Comparison of ENCODE assay signal across 1 cellular context in the genomic region with DNA sequence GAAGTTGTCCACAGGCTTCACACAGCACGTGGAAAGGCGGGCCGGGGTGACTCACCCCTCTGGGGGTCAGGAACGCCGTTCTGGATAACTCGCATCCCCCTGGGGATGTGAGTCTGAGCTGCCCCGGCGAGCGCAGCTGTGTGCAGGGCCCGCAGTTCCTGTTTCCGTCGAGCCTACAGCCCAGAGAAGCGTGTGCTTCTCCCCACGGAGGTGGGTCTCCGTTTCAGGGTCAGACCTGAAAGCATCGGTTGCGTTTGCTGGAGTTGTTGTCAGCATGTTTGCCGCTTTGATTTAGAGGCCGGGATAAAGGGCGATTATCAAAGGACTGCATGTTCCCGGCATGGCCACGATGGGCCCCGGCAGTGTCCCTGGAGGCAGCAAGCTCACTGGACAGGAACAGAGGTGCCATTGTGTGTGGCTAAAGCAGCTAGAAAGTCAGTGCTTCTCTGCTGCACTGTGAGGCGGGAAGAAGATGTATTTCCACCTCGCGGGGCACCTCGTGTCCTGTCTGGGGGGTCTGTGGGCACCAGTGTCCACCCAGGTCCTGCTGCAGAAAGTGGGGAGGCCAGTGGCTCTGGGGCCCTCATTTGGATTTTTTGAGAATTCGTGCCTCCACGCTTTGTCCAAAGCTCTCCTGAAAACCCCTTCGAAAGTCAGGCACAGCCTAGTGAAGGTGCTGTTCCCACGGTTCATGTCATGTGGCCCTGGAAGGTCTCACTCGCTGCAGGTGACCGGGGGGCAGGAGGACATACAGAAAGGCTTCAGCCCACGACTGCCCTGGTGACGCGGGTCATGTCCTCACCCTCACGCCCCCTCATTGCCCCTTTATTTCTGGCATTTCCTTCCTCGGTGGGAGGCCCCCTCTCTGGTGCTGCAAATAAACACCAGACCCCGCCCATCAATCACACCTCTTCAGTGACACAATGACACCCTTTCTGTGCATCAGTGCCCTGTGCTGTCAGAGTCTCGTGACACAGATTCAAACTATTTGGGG.
A peak's percentile ranks its signal among the peaks of the same experiment; 100 is the strongest.
TF ChIP-seq lines count a peak whose summit lies in the region.

No MANE protein-coding gene starts in this region.

TF ChIP-seq in HepG2, 621 proteins besides CTCF, POLR2A, EP300 and RAD21 (continued from another document and continues in another):
- TF ChIP-seq BATF2 (CRISPR knock-in tag; IDR thresholded peaks at IDR 0.05) (0 out of 2 replicates have a peak, but pooled peaks have one; percentile 64), CBX2 (IDR thresholded peaks at IDR 0.05; ENCODE audit: low read depth, low read length) (no peak; the same call in 1 of the 2 replicates), CBX2 (CRISPR knock-in tag; IDR thresholded peaks at IDR 0.05; ENCODE audit: low read depth) (no peak), ZNF24 (IDR thresholded peaks at IDR 0.05) (no peak), MBD4 (IDR thresholded peaks at IDR 0.05; ENCODE audit: borderline replicate concordance, low read length) (no peak), SNAPC2 (CRISPR knock-in tag; IDR thresholded peaks at IDR 0.05) (no peak), ZNF225 (CRISPR knock-in tag; IDR thresholded peaks at IDR 0.05) (no peak), PHB2 (IDR thresholded peaks at IDR 0.05; ENCODE audit: partially characterized antibody) (no peak), ZNF776 (CRISPR knock-in tag; IDR thresholded peaks at IDR 0.05) (no peak), ZNF782 (CRISPR knock-in tag; IDR thresholded peaks at IDR 0.05; ENCODE audit: borderline replicate concordance) (no peak), ZFP90 (CRISPR knock-in tag; IDR thresholded peaks at IDR 0.05; ENCODE audit: borderline replicate concordance) (no peak), ARNT2 (CRISPR knock-in tag; IDR thresholded peaks at IDR 0.05; ENCODE audit: low read depth) (no peak; the same call in 1 of the 2 replicates), KAT8 (CRISPR knock-in tag; IDR thresholded peaks at IDR 0.05) (peak; percentile 55; the same call in 1 of the 2 replicates), TIGD3 (CRISPR knock-in tag; IDR thresholded peaks at IDR 0.05; ENCODE audit: borderline replicate concordance) (0 out of 2 replicates have a peak, but pooled peaks have one; percentile 26), MED13 (CRISPR knock-in tag; IDR thresholded peaks at IDR 0.05) (no peak), ZNF234 (CRISPR knock-in tag; conservative IDR thresholded peaks at IDR 0.05) (no peak), ZNF879 (CRISPR knock-in tag; IDR thresholded peaks at IDR 0.05) (no peak), MAZ (IDR thresholded peaks at IDR 0.05; ENCODE audit: borderline replicate concordance, low read depth, low read length) (no peak), MAZ (CRISPR knock-in tag; IDR thresholded peaks at IDR 0.05; ENCODE audit: low read depth) (no peak), ZNF138 (CRISPR knock-in tag; IDR thresholded peaks at IDR 0.05; ENCODE audit: low read depth) (no peak), TSC22D2 (CRISPR knock-in tag; IDR thresholded peaks at IDR 0.05; ENCODE audit: borderline replicate concordance) (no peak), AKAP8 (CRISPR knock-in tag; IDR thresholded peaks at IDR 0.05) (no peak), NFKB2 (CRISPR knock-in tag; IDR thresholded peaks at IDR 0.05; ENCODE audit: borderline replicate concordance) (no peak), DBP (CRISPR knock-in tag; IDR thresholded peaks at IDR 0.05; ENCODE audit: not compliant biosample characterization) (no peak), BHLHE40 (IDR thresholded peaks at IDR 0.05; ENCODE audit: low read length) (peak; percentile 44; the same call in 1 of the 2 replicates), ZBTB43 (CRISPR knock-in tag; conservative IDR thresholded peaks at IDR 0.05) (no peak), ZNF619 (CRISPR knock-in tag; IDR thresholded peaks at IDR 0.05) (no peak), YEATS4 (CRISPR knock-in tag; IDR thresholded peaks at IDR 0.05; ENCODE audit: borderline replicate concordance) (0 out of 2 replicates have a peak, but pooled peaks have one; percentile 52), KDM6A (CRISPR knock-in tag; IDR thresholded peaks at IDR 0.05; ENCODE audit: low read depth) (no peak), TFAP4 (IDR thresholded peaks at IDR 0.05; ENCODE audit: borderline replicate concordance, low read depth) (peak; percentile 40; the same call in 1 of the 2 replicates), FOXJ3 (CRISPR knock-in tag; IDR thresholded peaks at IDR 0.05; ENCODE audit: borderline replicate concordance) (no peak), ZNF367 (CRISPR knock-in tag; IDR thresholded peaks at IDR 0.05; ENCODE audit: borderline replicate concordance) (no peak), SPEN (CRISPR knock-in tag; IDR thresholded peaks at IDR 0.05; ENCODE audit: low read depth) (no peak), HMGXB4 (CRISPR knock-in tag; IDR thresholded peaks at IDR 0.05; ENCODE audit: borderline replicate concordance in 1 of 2, low read depth in 1 of 2) (peak; percentile 47 to 57; a peak in 3 of 4 replicates), ZSCAN21 (CRISPR knock-in tag; IDR thresholded peaks at IDR 0.05; ENCODE audit: borderline replicate concordance) (no peak; the same call in 1 of the 2 replicates), REXO4 (CRISPR knock-in tag; IDR thresholded peaks at IDR 0.05; ENCODE audit: borderline replicate concordance) (no peak), ZNF317 (CRISPR knock-in tag; IDR thresholded peaks at IDR 0.05) (no peak), GTF3A (CRISPR knock-in tag; conservative IDR thresholded peaks at IDR 0.05) (no peak), HNRNPK (IDR thresholded peaks at IDR 0.05; ENCODE audit: low read depth, low read length, poor library complexity, severe bottlenecking) (no peak)
- TF ChIP-seq, protein P1, sequence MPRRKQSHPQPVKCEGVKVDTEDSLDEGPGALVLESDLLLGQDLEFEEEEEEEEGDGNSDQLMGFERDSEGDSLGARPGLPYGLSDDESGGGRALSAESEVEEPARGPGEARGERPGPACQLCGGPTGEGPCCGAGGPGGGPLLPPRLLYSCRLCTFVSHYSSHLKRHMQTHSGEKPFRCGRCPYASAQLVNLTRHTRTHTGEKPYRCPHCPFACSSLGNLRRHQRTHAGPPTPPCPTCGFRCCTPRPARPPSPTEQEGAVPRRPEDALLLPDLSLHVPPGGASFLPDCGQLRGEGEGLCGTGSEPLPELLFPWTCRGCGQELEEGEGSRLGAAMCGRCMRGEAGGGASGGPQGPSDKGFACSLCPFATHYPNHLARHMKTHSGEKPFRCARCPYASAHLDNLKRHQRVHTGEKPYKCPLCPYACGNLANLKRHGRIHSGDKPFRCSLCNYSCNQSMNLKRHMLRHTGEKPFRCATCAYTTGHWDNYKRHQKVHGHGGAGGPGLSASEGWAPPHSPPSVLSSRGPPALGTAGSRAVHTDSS (CRISPR knock-in tag; conservative IDR thresholded peaks at IDR 0.05), result 0 out of 2 replicates have a peak, but pooled peaks have one; percentile 79
- TF ChIP-seq, protein P2, sequence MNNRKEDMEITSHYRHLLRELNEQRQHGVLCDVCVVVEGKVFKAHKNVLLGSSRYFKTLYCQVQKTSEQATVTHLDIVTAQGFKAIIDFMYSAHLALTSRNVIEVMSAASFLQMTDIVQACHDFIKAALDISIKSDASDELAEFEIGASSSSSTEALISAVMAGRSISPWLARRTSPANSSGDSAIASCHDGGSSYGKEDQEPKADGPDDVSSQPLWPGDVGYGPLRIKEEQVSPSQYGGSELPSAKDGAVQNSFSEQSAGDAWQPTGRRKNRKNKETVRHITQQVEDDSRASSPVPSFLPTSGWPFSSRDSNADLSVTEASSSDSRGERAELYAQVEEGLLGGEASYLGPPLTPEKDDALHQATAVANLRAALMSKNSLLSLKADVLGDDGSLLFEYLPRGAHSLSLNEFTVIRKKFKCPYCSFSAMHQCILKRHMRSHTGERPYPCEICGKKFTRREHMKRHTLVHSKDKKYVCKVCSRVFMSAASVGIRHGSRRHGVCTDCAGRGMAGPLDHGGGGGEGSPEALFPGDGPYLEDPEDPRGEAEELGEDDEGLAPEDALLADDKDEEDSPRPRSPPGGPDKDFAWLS (CRISPR knock-in tag; IDR thresholded peaks at IDR 0.05; ENCODE audit: borderline replicate concordance), result no peak
- TF ChIP-seq, protein P3, sequence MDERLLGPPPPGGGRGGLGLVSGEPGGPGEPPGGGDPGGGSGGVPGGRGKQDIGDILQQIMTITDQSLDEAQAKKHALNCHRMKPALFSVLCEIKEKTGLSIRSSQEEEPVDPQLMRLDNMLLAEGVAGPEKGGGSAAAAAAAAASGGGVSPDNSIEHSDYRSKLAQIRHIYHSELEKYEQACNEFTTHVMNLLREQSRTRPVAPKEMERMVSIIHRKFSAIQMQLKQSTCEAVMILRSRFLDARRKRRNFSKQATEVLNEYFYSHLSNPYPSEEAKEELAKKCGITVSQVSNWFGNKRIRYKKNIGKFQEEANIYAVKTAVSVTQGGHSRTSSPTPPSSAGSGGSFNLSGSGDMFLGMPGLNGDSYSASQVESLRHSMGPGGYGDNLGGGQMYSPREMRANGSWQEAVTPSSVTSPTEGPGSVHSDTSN (CRISPR knock-in tag; IDR thresholded peaks at IDR 0.05), result no peak
- TF ChIP-seq, protein P4, sequence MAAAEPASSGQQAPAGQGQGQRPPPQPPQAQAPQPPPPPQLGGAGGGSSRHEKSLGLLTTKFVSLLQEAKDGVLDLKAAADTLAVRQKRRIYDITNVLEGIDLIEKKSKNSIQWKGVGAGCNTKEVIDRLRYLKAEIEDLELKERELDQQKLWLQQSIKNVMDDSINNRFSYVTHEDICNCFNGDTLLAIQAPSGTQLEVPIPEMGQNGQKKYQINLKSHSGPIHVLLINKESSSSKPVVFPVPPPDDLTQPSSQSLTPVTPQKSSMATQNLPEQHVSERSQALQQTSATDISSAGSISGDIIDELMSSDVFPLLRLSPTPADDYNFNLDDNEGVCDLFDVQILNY (CRISPR knock-in tag; conservative IDR thresholded peaks at IDR 0.05), result no peak
- TF ChIP-seq, protein P5, sequence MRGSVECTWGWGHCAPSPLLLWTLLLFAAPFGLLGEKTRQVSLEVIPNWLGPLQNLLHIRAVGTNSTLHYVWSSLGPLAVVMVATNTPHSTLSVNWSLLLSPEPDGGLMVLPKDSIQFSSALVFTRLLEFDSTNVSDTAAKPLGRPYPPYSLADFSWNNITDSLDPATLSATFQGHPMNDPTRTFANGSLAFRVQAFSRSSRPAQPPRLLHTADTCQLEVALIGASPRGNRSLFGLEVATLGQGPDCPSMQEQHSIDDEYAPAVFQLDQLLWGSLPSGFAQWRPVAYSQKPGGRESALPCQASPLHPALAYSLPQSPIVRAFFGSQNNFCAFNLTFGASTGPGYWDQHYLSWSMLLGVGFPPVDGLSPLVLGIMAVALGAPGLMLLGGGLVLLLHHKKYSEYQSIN (CRISPR knock-in tag; IDR thresholded peaks at IDR 0.05; ENCODE audit: borderline replicate concordance), result no peak
